9 cellular contexts compared by ENCODE assay signal in genomic region chr5:65213921-65214525, GRCh38.
DNase-seq lines count a peak whose midpoint lies in the region; ATAC-seq and TF ChIP-seq lines count a peak whose summit lies in the region.
"Had no signal": no experiment of that assay in that cellular context is flagged by ENCODE, and none has a peak within 500 bp of the region (broad histone marks: within the 10 kb centered on the region; RNA-seq: fewer than 3 reads in every experiment).

No MANE protein-coding gene starts in this region.

- H3K36me3 Mint-ChIP-seq in activated T-cell treated with anti-CD3 and anti-CD28 coated beads, Interleukin-2, amount 50 U/mL, for 72 hours (ENCODE audit: insufficient read depth in 2 of 2) = peaks cover 0 to 1% of the 10 kb centered on the region in 2 donors

- intact Hi-C loops in stomach (cut with DNase I; ENCODE audit: low total_unique reads) = no loop called here

- H3K4me1 ChIP-seq in OCI-LY3 (ENCODE audit: low read length) = no peaks in the 10 kb centered on the region
- H3K4me1 ChIP-seq in stomach = no peaks in the 10 kb centered on the region
- H3K4me1 ChIP-seq: BLaER1 treated with 17β-estradiol and CSF1 and Interleukin-3, amounts not matched to agents 10 nM and 100 nM had no signal

- H3K4me3 ChIP-seq in OCI-LY3 (ENCODE audit: low read length) = no peak overlapping the region
- no peak overlapping the region for H3K4me3 ChIP-seq in fibroblast of the aortic adventitia (ENCODE audit: low read depth, low read length)
- H3K4me3 ChIP-seq in stomach = no peak overlapping the region
- H3K4me3 ChIP-seq: BLaER1 treated with 17β-estradiol and CSF1 and Interleukin-3, amounts not matched to agents 10 nM and 100 nM had no signal

- TF ChIP-seq EP300 in stomach (IDR thresholded peaks at IDR 0.05) = no peak

- no peak for ATAC-seq in activated T-cell treated with anti-CD3 and anti-CD28 coated beads, Interleukin-2, amount 50 U/mL, for 72 hours (replicated peaks in 1 of 2)

- no peak overlapping the region for H3K27ac Mint-ChIP-seq in activated T-cell treated with anti-CD3 and anti-CD28 coated beads, Interleukin-2, amount 50 U/mL, for 72 hours

- H4K20me1 ChIP-seq in OCI-LY3 (ENCODE audit: insufficient read depth, low read length) = no peaks in the 10 kb centered on the region
- H4K20me1 ChIP-seq: BLaER1 treated with 17β-estradiol and CSF1 and Interleukin-3, amounts not matched to agents 10 nM and 100 nM had no signal

- H3K79me2 ChIP-seq in OCI-LY3 (ENCODE audit: low read length) = no peaks in the 10 kb centered on the region

- H3K9me3 ChIP-seq in OCI-LY3 (ENCODE audit: insufficient read depth, low read length) (no peaks in the 10 kb centered on the region), stomach (no peaks in the 10 kb centered on the region)
- H3K9me3 ChIP-seq: BLaER1 treated with 17β-estradiol and CSF1 and Interleukin-3, amounts not matched to agents 10 nM and 100 nM had no signal

- H3K9ac ChIP-seq in OCI-LY3 (ENCODE audit: low read length) = no peak overlapping the region
- H3K9ac ChIP-seq: BLaER1 treated with 17β-estradiol and CSF1 and Interleukin-3, amounts not matched to agents 10 nM and 100 nM had no signal

- peak; percentile 1 for DNase-seq in NCI-H187 treated with DMSO at 0.1 percent for 48 hours (lab: John Stamatoyannopoulos, UW)
- DNase-seq in NCI-H187 (lab: John Stamatoyannopoulos, UW) = no peak
- DNase-seq in fibroblast of the aortic adventitia (ENCODE audit: low read depth) = peak; percentile 48
- DNase-seq in stomach = no peak
- DNase-seq in mesenteric fat pad (ENCODE audit: low spot score) = no peak
- no peak for DNase-seq in NCI-H1105 (lab: John Stamatoyannopoulos, UW)
- no peak for DNase-seq in activated T-cell treated with anti-CD3 and anti-CD28 coated beads, Interleukin-2, amount 50 U/mL, for 72 hours

- no peak overlapping the region for H3K4me3 Mint-ChIP-seq in activated T-cell treated with anti-CD3 and anti-CD28 coated beads, Interleukin-2, amount 50 U/mL, for 72 hours

- H2AFZ ChIP-seq in OCI-LY3 (ENCODE audit: low read depth, low read length) = no peak overlapping the region

- H3K27me3 ChIP-seq in OCI-LY3 (ENCODE audit: low read depth, low read length) = no peaks in the 10 kb centered on the region
- no peaks in the 10 kb centered on the region for H3K27me3 ChIP-seq in stomach
- H3K27me3 ChIP-seq: BLaER1 treated with 17β-estradiol and CSF1 and Interleukin-3, amounts not matched to agents 10 nM and 100 nM had no signal

- H3K27me3 Mint-ChIP-seq in activated T-cell treated with anti-CD3 and anti-CD28 coated beads, Interleukin-2, amount 50 U/mL, for 72 hours (ENCODE audit: low read depth) = no peaks in the 10 kb centered on the region

- peaks cover 0 to 2% of the 10 kb centered on the region in 2 donors for H3K9me3 Mint-ChIP-seq in activated T-cell treated with anti-CD3 and anti-CD28 coated beads, Interleukin-2, amount 50 U/mL, for 72 hours

- TF ChIP-seq POLR2A in stomach (IDR thresholded peaks at IDR 0.05) = no peak

- peak; percentile 23 for TF ChIP-seq CTCF in OCI-LY3 (IDR thresholded peaks at IDR 0.05; ENCODE audit: low read depth, low read length)
- TF ChIP-seq CTCF in fibroblast of the aortic adventitia (IDR thresholded peaks at IDR 0.05; ENCODE audit: insufficient read depth, low read length) = peak; percentile 47
- TF ChIP-seq CTCF in stomach (IDR thresholded peaks at IDR 0.05) = peak in 5 of 7 experiments; percentile 17 to 31 (median 27)

- H3K27ac ChIP-seq in OCI-LY3 (ENCODE audit: low read length) (no peak overlapping the region), stomach (no peak overlapping the region)
- H3K27ac ChIP-seq: BLaER1 treated with 17β-estradiol and CSF1 and Interleukin-3, amounts not matched to agents 10 nM and 100 nM had no signal

- H3K36me3 ChIP-seq in OCI-LY3 (replicated peaks; ENCODE audit: low read depth, low read length) (no peaks in the 10 kb centered on the region), stomach (no peaks in the 10 kb centered on the region)
- H3K36me3 ChIP-seq: BLaER1 treated with 17β-estradiol and CSF1 and Interleukin-3, amounts not matched to agents 10 nM and 100 nM had no signal

- whole genome bisulfite sequencing in stomach, 5 donors = 80 to 87% (median 82%) methylated on average over 6 of the region's 6 CpGs

- H3K4me2 ChIP-seq in OCI-LY3 (ENCODE audit: low read length) = no peak overlapping the region
- H3K4me2 ChIP-seq: BLaER1 treated with 17β-estradiol and CSF1 and Interleukin-3, amounts not matched to agents 10 nM and 100 nM had no signal

- peaks cover 7% of the 10 kb centered on the region for H3K4me1 Mint-ChIP-seq in activated T-cell treated with anti-CD3 and anti-CD28 coated beads, Interleukin-2, amount 50 U/mL, for 72 hours (ENCODE audit: low read depth)

Comparison
In these comparisons a context has a peak if more than half of its experiments do, and no peak if none do; other contexts are left out.
1. DNase-seq: peak in NCI-H187 treated with DMSO at 0.1 percent for 48 hours (single experiment) and fibroblast of the aortic adventitia (single experiment); none in NCI-H187 (0 of 2), stomach (single experiment), mesenteric fat pad (single experiment), NCI-H1105 (single experiment) and activated T-cell treated with anti-CD3 and anti-CD28 coated beads, Interleukin-2, amount 50 U/mL, for 72 hours (0 of 2).
2. Peak in every context shown above with its lines, with median percentiles within 50 percentile points of each other: CTCF ChIP-seq.